Comparison of ENCODE assay signal across 7 cellular contexts in genomic region chrX:115892787-115893671, GRCh38.
DNase-seq lines count a peak whose midpoint lies in the region; ATAC-seq, FAIRE-seq and TF ChIP-seq lines count a peak whose summit lies in the region.

No MANE protein-coding gene starts in this region.

- peak overlapping the region; percentile 39; the same call in 1 of the 2 replicates for H3K9ac ChIP-seq in GM12878 (ENCODE audit: control insufficient read depth, insufficient read depth, low read length)

- H3K4me1 ChIP-seq in GM12878 (ENCODE audit: control insufficient read depth, insufficient read depth, low read length) = peaks cover 6% of the 10 kb centered on the region; the same call in 1 of the 2 replicates
- no peaks in the 10 kb centered on the region for H3K4me1 ChIP-seq in left lung

- CTCF ChIA-PET in GM12878 (lab: Yijun Ruan, JAX) = no interaction called here

- DNase-seq in NCI-H187 (lab: John Stamatoyannopoulos, UW) = peak; percentile 83 to 93
- DNase-seq in GM12878 (ENCODE audit: low read depth, low spot score) = peak; percentile 73
- DNase-seq in left lung = peak in 1 of 2 donors; percentile 44
- no peak for DNase-seq in NCI-H1048 (lab: John Stamatoyannopoulos, UW)
- DNase-seq in T1000 (lab: John Stamatoyannopoulos, UW) = no peak

- H3K27me3 ChIP-seq in GM12878 (replicated peaks in 1 of 2; ENCODE audit: control insufficient read depth in 2 of 2, insufficient read depth in 2 of 2, low read length in 1 of 2) = no peaks in the 10 kb centered on the region
- H3K27me3 ChIP-seq in left lung = no peaks in the 10 kb centered on the region

- H3K4me3 ChIP-seq in GM12878 = no peak overlapping the region
- H3K4me3 ChIP-seq in left lung = no peak overlapping the region

- no peaks in the 10 kb centered on the region for H3K36me3 ChIP-seq in GM12878 (ENCODE audit: control insufficient read depth in 2 of 2, insufficient read depth in 2 of 2, low read length in 1 of 2)
- H3K36me3 ChIP-seq in left lung = no peaks in the 10 kb centered on the region

- in situ Hi-C loops in GM12878 (cut with MboI) = no loop called here

- no peak for TF ChIP-seq POLR2A in GM12878 (IDR thresholded peaks at IDR 0.05; ENCODE audit: low read depth, low read length)

- TF ChIP-seq CTCF in GM12878 (IDR thresholded peaks at IDR 0.05 in 2 of 3, conservative IDR thresholded peaks at IDR 0.05 in 1 of 3; ENCODE audit: control insufficient read depth in 2 of 3, extremely low read depth in 1 of 3, insufficient read depth in 1 of 3, low read depth in 3 of 3, low read length in 3 of 3) (peak; percentile 15 to 64 (median 52); a peak in 5 of 6 replicates), left lung (IDR thresholded peaks at IDR 0.05) (peak in 1 of 2 donors; percentile 20)

- H3K27ac ChIP-seq in GM12878 (ENCODE audit: control insufficient read depth, insufficient read depth) (peak overlapping the region; percentile 32; the same call in 1 of the 2 replicates), left lung (peak overlapping the region in 1 of 2 donors; percentile 29)

- no peaks in the 10 kb centered on the region for H3K79me2 ChIP-seq in GM12878 (ENCODE audit: control insufficient read depth, insufficient read depth, low read length)

- TF ChIP-seq EP300 in GM12878 (IDR thresholded peaks at IDR 0.05; ENCODE audit: borderline replicate concordance in 1 of 2, control insufficient read depth in 1 of 2, low read depth in 2 of 2, low read length in 2 of 2) = no peak

- ATAC-seq in GM18519 (IDR thresholded peaks at IDR 0.05; ENCODE audit: low FRiP score, unreplicated experiment) (peak; percentile 35), HG02642 (IDR thresholded peaks at IDR 0.05; ENCODE audit: poor library complexity, unreplicated experiment) (peak; percentile 63), GM12878 (peak; percentile 75), left lung (peak; percentile 96)

- H3K4me2 ChIP-seq in GM12878 (ENCODE audit: control insufficient read depth, insufficient read depth) = peak overlapping the region; percentile 60

- no peaks in the 10 kb centered on the region; the same call in 2 of the 3 replicates for H3K9me3 ChIP-seq in GM12878 (replicated peaks; ENCODE audit: control insufficient read depth, insufficient read depth, low read length)
- H3K9me3 ChIP-seq in left lung = peaks cover 0 to 1% of the 10 kb centered on the region in 2 donors

- intact Hi-C loops in GM12878 (cut with micrococcal nuclease; ENCODE audit: unreplicated experiment) (loop anchor here (1.0 kb wide), 1 partner anchor 47 kb away; no protein-coding TSS in a partner anchor), left lung (cut with DNase I) (no loop called here)

- no peaks in the 10 kb centered on the region for H4K20me1 ChIP-seq in GM12878 (ENCODE audit: control insufficient read depth, insufficient read depth)

- RAD21 ChIA-PET in GM12878 (lab: Charles Lee; ENCODE audit: unreplicated experiment) = no interaction called here

- POLR2A ChIA-PET in GM12878 (lab: Charles Lee) = no interaction called here

- 8% methylated on average over 13 of the region's 13 CpGs for WGBS in GM12878 (ENCODE audit: insufficient coverage, insufficient replicate concordance, low lambda C conversion rate, missing lambda C conversion rate)

- no TSS peak for BruUV-seq in GM12878 (replicated peaks; lab: Mats Ljungman, UMichigan)

- H2AFZ ChIP-seq in GM12878 (ENCODE audit: control insufficient read depth, low read depth, low read length) = peak overlapping the region; percentile 74

- FAIRE-seq in GM12878 (lab: Jason Lieb, UNC) = peak; percentile 74

- TF ChIP-seq RAD21 in GM12878 (IDR thresholded peaks at IDR 0.05; ENCODE audit: insufficient read depth, low read depth, low read length) = peak; percentile 89

- SMC1A ChIA-PET in GM12878 (lab: Charles Lee; ENCODE audit: uncharacterized antibody, unreplicated experiment) = interaction anchor here (2.0 kb wide), 1 partner anchor 55 kb away, joined by 5 read pairs; no protein-coding TSS in a partner anchor

TF ChIP-seq in GM12878, 131 proteins besides CTCF, POLR2A, EP300 and RAD21 (continues in another document):
- TF ChIP-seq FOXM1 (IDR thresholded peaks at IDR 0.05; ENCODE audit: low read depth, low read length) = peak; percentile 39; the same call in 1 of the 2 replicates
- peak; percentile 96 for TF ChIP-seq PAX5 (IDR thresholded peaks at IDR 0.05; ENCODE audit: borderline replicate concordance, low read depth, low read length)
- 0 out of 2 replicates have a peak, but pooled peaks have one; percentile 30 for TF ChIP-seq ZNF592 (IDR thresholded peaks at IDR 0.05)
- TF ChIP-seq CBFB (IDR thresholded peaks at IDR 0.05; ENCODE audit: low read depth) = peak; percentile 38; the same call in 1 of the 2 replicates
- peak in 1 of 2 experiments; percentile 58; a peak in 1 of 3 replicates for TF ChIP-seq EGR1 (IDR thresholded peaks at IDR 0.05; ENCODE audit: borderline replicate concordance in 1 of 2, low read depth in 2 of 2, low read length in 2 of 2)
- no peak for TF ChIP-seq BMI1 (IDR thresholded peaks at IDR 0.05; ENCODE audit: borderline replicate concordance)
- TF ChIP-seq EED (IDR thresholded peaks at IDR 0.05; ENCODE audit: low read depth) = peak; percentile 95
- TF ChIP-seq RELA (IDR thresholded peaks at IDR 0.05; ENCODE audit: borderline replicate concordance, partially characterized antibody) = peak; percentile 76
- TF ChIP-seq RUNX3 (IDR thresholded peaks at IDR 0.05; ENCODE audit: low read length) = peak; percentile 81
- TF ChIP-seq PKNOX1 (IDR thresholded peaks at IDR 0.05) = no peak
- TF ChIP-seq ZBTB40 (IDR thresholded peaks at IDR 0.05; ENCODE audit: borderline replicate concordance) = 0 out of 2 replicates have a peak, but pooled peaks have one; percentile 36
- TF ChIP-seq SP1 (IDR thresholded peaks at IDR 0.05; ENCODE audit: low read depth, low read length) = peak; percentile 74

Comparison
In these comparisons a context has a peak if more than half of its experiments do, and no peak if none do; other contexts are left out.
1. ATAC-seq: peak in every context shown above with its lines; median percentile 96 in left lung; 75 in GM12878; 63 in HG02642; 35 in GM18519.
2. DNase-seq: peak in NCI-H187 (2 of 2) and GM12878 (single experiment); none in NCI-H1048 (single experiment) and T1000 (single experiment).